24 cellular contexts compared by ENCODE assay signal in genomic region chr9:86599565-86599964, GRCh38.
A peak's percentile ranks its signal among the peaks of the same experiment; 100 is the strongest.
DNase-seq lines count a peak whose midpoint lies in the region; ATAC-seq and TF ChIP-seq lines count a peak whose summit lies in the region.
"Had no signal": no experiment of that assay in that cellular context is flagged by ENCODE, and none has a peak within 500 bp of the region (broad histone marks: within the 10 kb centered on the region; RNA-seq: fewer than 3 reads in every experiment).

No MANE protein-coding gene starts in this region.

- H3K4me3 ChIP-seq in right atrium auricular region (no peak overlapping the region), mesenchymal stem cell (ENCODE audit: insufficient read depth in 1 of 2, low read depth in 1 of 2, low read length in 2 of 2) (no peak overlapping the region)
- H3K4me3 ChIP-seq: HAP-1, MG63 had no signal

- peak overlapping the region; percentile 47 for H3K9ac ChIP-seq in mesenchymal stem cell (ENCODE audit: low read length)
- H3K9ac ChIP-seq: SK-N-SH had no signal

- H3K27ac Mint-ChIP-seq in osteocyte (ENCODE audit: unreplicated experiment): peak overlapping the region; percentile 36
- H3K27ac Mint-ChIP-seq: CD4-positive, alpha-beta memory T cell had no signal

- no peak overlapping the region for H3K4me2 ChIP-seq in mesenchymal stem cell (ENCODE audit: low read length, poor library complexity, severe bottlenecking)
- H3K4me2 ChIP-seq: SK-N-SH had no signal

- H3K4me1 ChIP-seq in right atrium auricular region (peaks cover 0 to 15% of the 10 kb centered on the region in 2 donors), mesenchymal stem cell (ENCODE audit: control insufficient read depth, insufficient read depth, low read depth, low read length) (peaks cover 3% of the 10 kb centered on the region)
- H3K4me1 ChIP-seq: HAP-1 had no signal

- no peak overlapping the region for H3K4me3 Mint-ChIP-seq in osteocyte (ENCODE audit: unreplicated experiment)
- H3K4me3 Mint-ChIP-seq: CD4-positive, alpha-beta memory T cell had no signal

- WGBS in mesenchymal stem cell: 64% methylated on average over 1 of the region's 1 CpG

- H2BK120ac ChIP-seq in mesenchymal stem cell (ENCODE audit: low read depth, low read length): no peak overlapping the region

- no peaks in the 10 kb centered on the region for H3K27me3 Mint-ChIP-seq in osteocyte (ENCODE audit: unreplicated experiment)

- H3K79me1 ChIP-seq in mesenchymal stem cell (replicated peaks; ENCODE audit: low read length, poor library complexity, severe bottlenecking): no peaks in the 10 kb centered on the region

- no peaks in the 10 kb centered on the region for H3K9me3 Mint-ChIP-seq in osteocyte (ENCODE audit: unreplicated experiment)

- H3K27ac ChIP-seq in right atrium auricular region: peak overlapping the region in 1 of 2 donors; percentile 13
- H3K27ac ChIP-seq in mesenchymal stem cell (ENCODE audit: low read length, poor library complexity, severe bottlenecking): no peak overlapping the region
- H3K27ac ChIP-seq: RWPE1 had no signal

- no peaks in the 10 kb centered on the region for H3K36me3 Mint-ChIP-seq in osteocyte (ENCODE audit: unreplicated experiment)
- H3K36me3 Mint-ChIP-seq: CD4-positive, alpha-beta memory T cell had no signal

- H3K14ac ChIP-seq in mesenchymal stem cell (ENCODE audit: low read length in 2 of 2): no peak overlapping the region

- intact Hi-C loops in left ventricle myocardium superior (cut with micrococcal nuclease): no loop called here

- H4K8ac ChIP-seq in mesenchymal stem cell (ENCODE audit: low read length): no peak overlapping the region

- no peak overlapping the region for H4K91ac ChIP-seq in mesenchymal stem cell (ENCODE audit: low read length)

- H2BK12ac ChIP-seq in mesenchymal stem cell (ENCODE audit: low read length in 2 of 2): no peak overlapping the region

- H2AK5ac ChIP-seq in mesenchymal stem cell (ENCODE audit: low read length, severe bottlenecking): no peak overlapping the region

- DNase-seq in left ventricle myocardium superior (no peak), right atrium auricular region (ENCODE audit: low spot score) (no peak), mesenchymal stem cell (no peak), osteocyte (ENCODE audit: extremely low spot score, unreplicated experiment) (no peak), RPMI8226 (no peak), HuH-7 (ENCODE audit: low spot score) (no peak)
- DNase-seq: AML-193; C1 segment of cervical spinal cord; CD4-positive, alpha-beta memory T cell; COR-L47; DMS53; GOT3; KG1; NCI-H1417; NCI-H1694; NCI-H2081; NCI-H510A; NCI-H69; SIG-M5; SK-N-SH had no signal

- no peak overlapping the region for H3K18ac ChIP-seq in mesenchymal stem cell (ENCODE audit: low read depth in 1 of 2, low read length in 2 of 2)

- ATAC-seq in left ventricle myocardium superior (peak; percentile 42), HG02938 (IDR thresholded peaks at IDR 0.05; ENCODE audit: unreplicated experiment) (no peak)

- no peak overlapping the region for H3K4ac ChIP-seq in mesenchymal stem cell (ENCODE audit: low read depth in 1 of 2, low read length in 2 of 2)

- no peak overlapping the region for H2BK15ac ChIP-seq in mesenchymal stem cell (ENCODE audit: low read depth, poor library complexity, severe bottlenecking)

- TF ChIP-seq CTCF in right atrium auricular region (IDR thresholded peaks at IDR 0.05) (no peak), osteocyte (IDR thresholded peaks at IDR 0.05) (no peak)

- H3K9me3 ChIP-seq in right atrium auricular region (no peaks in the 10 kb centered on the region), mesenchymal stem cell (ENCODE audit: control insufficient read depth, low read length) (peaks cover 4% of the 10 kb centered on the region)
- H3K9me3 ChIP-seq: HAP-1, MG63, SK-N-SH had no signal

- no peaks in the 10 kb centered on the region for H3K36me3 ChIP-seq in right atrium auricular region
- H3K36me3 ChIP-seq in mesenchymal stem cell (ENCODE audit: control insufficient read depth in 1 of 2, insufficient read depth in 2 of 2, low read depth in 1 of 2, low read length in 2 of 2): no peaks in the 10 kb centered on the region
- H3K36me3 ChIP-seq: HAP-1, MG63 had no signal

- H3K27me3 ChIP-seq in right atrium auricular region (no peaks in the 10 kb centered on the region), mesenchymal stem cell (ENCODE audit: control insufficient read depth in 1 of 2, insufficient read depth in 1 of 2, low read length in 2 of 2) (peaks cover 0 to 18% of the 10 kb centered on the region in 2 experiments)
- H3K27me3 ChIP-seq: MG63 had no signal

- H2BK5ac ChIP-seq in mesenchymal stem cell (ENCODE audit: low read depth, low read length, poor library complexity, severe bottlenecking): no peak overlapping the region

- H2AFZ ChIP-seq in mesenchymal stem cell (ENCODE audit: low read depth, low read length): no peak overlapping the region

- H3K4me1 Mint-ChIP-seq in osteocyte (ENCODE audit: unreplicated experiment): peaks cover 69% of the 10 kb centered on the region
- H3K4me1 Mint-ChIP-seq: CD4-positive, alpha-beta memory T cell had no signal

- H3K23ac ChIP-seq in mesenchymal stem cell (ENCODE audit: low read length in 2 of 2): no peak overlapping the region
